ENCODE assay signal across 9 cellular contexts in genomic region chr18:77249583-77250500, GRCh38. TPM values are rescaled to one million over a fixed set of nuclear protein-coding genes. Genes with fewer than 3 reads are reported as not detected.
A peak's percentile ranks its signal among the peaks of the same experiment; 100 is the strongest.
DNase-seq lines count a peak whose midpoint lies in the region; ATAC-seq and TF ChIP-seq lines count a peak whose summit lies in the region.
"Had no signal": no experiment of that assay in that cellular context is flagged by ENCODE, and none has a peak within 500 bp of the region (broad histone marks: within the 10 kb centered on the region; RNA-seq: fewer than 3 reads in every experiment).

TSS of gene GALR1 (plus strand) at chr18:77249848. CDS start at chr18:77250549, 701 bp downstream.

- H3K27me3 ChIP-seq in ascending aorta: peaks cover 9% of the 10 kb centered on the region
- H3K27me3 ChIP-seq in thoracic aorta (replicated peaks; ENCODE audit: insufficient read depth): no peaks in the 10 kb centered on the region

- DNase-seq in activated CD8-positive, alpha-beta memory T cell treated with anti-CD3 and anti-CD28 coated beads, Interleukin-2, amount 10 ng/mL, durations not matched to agents 7 days and 5 days: no peak
- DNase-seq in activated CD8-positive, alpha-beta memory T cell treated with anti-CD3 and anti-CD28 coated beads, Interleukin-2, amount 50 U/mL, for 4 hours: no peak
- DNase-seq in ascending aorta (ENCODE audit: low spot score in 2 of 2) (no peak), left colon (no peak), thoracic aorta (ENCODE audit: low spot score) (no peak)

- ATAC-seq in activated CD8-positive, alpha-beta memory T cell treated with anti-CD3 and anti-CD28 coated beads, Interleukin-2, amount 10 ng/mL, durations not matched to agents 7 days and 5 days: no peak
- ATAC-seq in left colon (peak; percentile 34), thoracic aorta (ENCODE audit: insufficient number of reproducible peaks, low FRiP score, low read depth) (no peak), GM19467 (IDR thresholded peaks at IDR 0.05; ENCODE audit: unreplicated experiment) (no peak), GM19035 (IDR thresholded peaks at IDR 0.05; ENCODE audit: unreplicated experiment) (no peak), HG02759 (IDR thresholded peaks at IDR 0.05; ENCODE audit: unreplicated experiment) (no peak)

- H3K4me1 ChIP-seq in ascending aorta (no peaks in the 10 kb centered on the region), thoracic aorta (ENCODE audit: control insufficient read depth in 1 of 2, low read depth in 2 of 2) (peaks cover 4 to 14% of the 10 kb centered on the region in 2 donors)

- H3K4me3 Mint-ChIP-seq in activated CD8-positive, alpha-beta memory T cell treated with anti-CD3 and anti-CD28 coated beads, Interleukin-2, amount 10 ng/mL, durations not matched to agents 7 days and 5 days: peak within 1 kb of the TSS; percentile 57

- H3K36me3 ChIP-seq in ascending aorta: no peaks in the 10 kb centered on the region
- no peaks in the 10 kb centered on the region for H3K36me3 ChIP-seq in thoracic aorta

- TF ChIP-seq CTCF in ascending aorta (IDR thresholded peaks at IDR 0.05) (no peak), thoracic aorta (IDR thresholded peaks at IDR 0.05) (no peak)

- H3K4me3 ChIP-seq in ascending aorta: peak within 1 kb of the TSS; percentile 21 to 55
- peak within 1 kb of the TSS; percentile 71 for H3K4me3 ChIP-seq in thoracic aorta

- H3K27me3 Mint-ChIP-seq in activated CD8-positive, alpha-beta memory T cell treated with anti-CD3 and anti-CD28 coated beads, Interleukin-2, amount 10 ng/mL, durations not matched to agents 7 days and 5 days: peaks cover 85% of the 10 kb centered on the region

- H3K27ac Mint-ChIP-seq in activated CD8-positive, alpha-beta memory T cell treated with anti-CD3 and anti-CD28 coated beads, Interleukin-2, amount 10 ng/mL, durations not matched to agents 7 days and 5 days: peak within 1 kb of the TSS; percentile 9
- H3K27ac Mint-ChIP-seq: IgD-negative memory B cell had no signal

- H3K27ac ChIP-seq in ascending aorta (no peak within 1 kb of the TSS), thoracic aorta (no peak within 1 kb of the TSS)

- H3K9me3 Mint-ChIP-seq in activated CD8-positive, alpha-beta memory T cell treated with anti-CD3 and anti-CD28 coated beads, Interleukin-2, amount 10 ng/mL, durations not matched to agents 7 days and 5 days (ENCODE audit: low read depth): peaks cover 2% of the 10 kb centered on the region

- CTCF ChIA-PET in activated CD8-positive, alpha-beta memory T cell treated with anti-CD3 and anti-CD28 coated beads, Interleukin-2, amount 10 ng/mL, durations not matched to agents 7 days and 5 days (lab: Charles Lee): interaction anchor here (1.6 kb wide), 1 partner anchor 13 kb away, joined by 3 read pairs; no protein-coding TSS in a partner anchor

- H3K36me3 Mint-ChIP-seq in activated CD8-positive, alpha-beta memory T cell treated with anti-CD3 and anti-CD28 coated beads, Interleukin-2, amount 10 ng/mL, durations not matched to agents 7 days and 5 days: peaks cover 2% of the 10 kb centered on the region
- H3K36me3 Mint-ChIP-seq: IgD-negative memory B cell had no signal

- intact Hi-C loops in ascending aorta (cut with DNase I): no loop called here
- intact Hi-C loops in left colon (cut with DNase I, micrococcal nuclease): no loop called here

- peaks cover 0 to 3% of the 10 kb centered on the region in 2 donors for H3K9me3 ChIP-seq in ascending aorta
- no peaks in the 10 kb centered on the region for H3K9me3 ChIP-seq in thoracic aorta

- peaks cover 13% of the 10 kb centered on the region for H3K4me1 Mint-ChIP-seq in activated CD8-positive, alpha-beta memory T cell treated with anti-CD3 and anti-CD28 coated beads, Interleukin-2, amount 10 ng/mL, durations not matched to agents 7 days and 5 days

RNA-seq across cellular contexts. Expression of gene GALR1, which starts in this region (rescaled TPM):
- total RNA-seq in activated CD8-positive, alpha-beta memory T cell treated with anti-CD3 and anti-CD28 coated beads, Interleukin-2, amount 10 ng/mL, durations not matched to agents 7 days and 5 days: not detected
- total RNA-seq in ascending aorta (not detected), left colon (under 1 TPM; 0.11 to 0.46 TPM), thoracic aorta (under 1 TPM; under 0.01 to 0.28 TPM)

Comparison
In these comparisons a context has a peak if more than half of its experiments do, and no peak if none do; other contexts are left out.
1. Peak in ATAC-seq in left colon; RNA of the gene not detected or under 1 TPM.